In the genomic region with DNA sequence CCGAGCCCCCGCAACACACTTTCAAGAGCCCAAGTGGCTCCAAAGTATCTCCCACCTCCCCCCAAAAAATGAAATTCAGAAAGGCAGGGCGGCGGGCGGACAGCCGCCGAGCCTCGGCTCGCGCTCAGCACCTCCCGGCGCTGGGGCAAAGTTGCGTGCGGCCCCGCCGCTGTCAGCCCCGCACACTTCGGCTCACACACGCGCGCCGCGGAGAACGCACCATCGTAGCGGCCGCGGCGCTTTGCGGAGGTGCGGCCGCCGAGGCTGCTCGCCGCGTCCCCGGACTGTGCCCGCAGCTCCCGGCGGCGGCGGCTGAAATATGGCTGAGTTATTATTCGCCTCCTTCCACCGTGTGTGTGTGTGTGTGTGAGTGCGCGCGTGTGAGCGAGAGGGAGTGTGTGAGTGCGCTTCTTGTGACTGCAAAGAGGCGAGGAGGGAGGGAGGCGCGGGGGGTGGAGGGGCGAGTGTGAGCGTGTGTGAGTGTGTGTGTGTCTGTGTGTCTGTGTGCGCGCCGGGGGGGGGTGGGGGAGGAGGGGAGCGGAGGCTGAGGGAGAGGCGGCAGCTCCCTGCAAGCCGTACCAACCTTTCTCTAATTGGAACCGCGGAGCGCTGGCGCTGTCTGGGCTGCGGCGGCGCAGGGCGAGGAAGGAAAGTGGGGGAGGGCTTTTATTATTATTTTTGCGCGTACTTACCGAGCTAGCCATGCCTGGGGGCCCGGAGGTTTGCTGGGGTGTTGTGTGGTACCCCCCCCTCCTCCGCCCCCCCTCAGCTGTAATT, we compare ENCODE assay signal across 1 cellular context.
TF ChIP-seq lines count a peak whose summit lies in the region.

No MANE protein-coding gene starts in this region.

TF ChIP-seq in GM23338, 12 proteins besides CTCF, POLR2A, EP300 and RAD21 (continued from another document):
- TF ChIP-seq, protein P1, sequence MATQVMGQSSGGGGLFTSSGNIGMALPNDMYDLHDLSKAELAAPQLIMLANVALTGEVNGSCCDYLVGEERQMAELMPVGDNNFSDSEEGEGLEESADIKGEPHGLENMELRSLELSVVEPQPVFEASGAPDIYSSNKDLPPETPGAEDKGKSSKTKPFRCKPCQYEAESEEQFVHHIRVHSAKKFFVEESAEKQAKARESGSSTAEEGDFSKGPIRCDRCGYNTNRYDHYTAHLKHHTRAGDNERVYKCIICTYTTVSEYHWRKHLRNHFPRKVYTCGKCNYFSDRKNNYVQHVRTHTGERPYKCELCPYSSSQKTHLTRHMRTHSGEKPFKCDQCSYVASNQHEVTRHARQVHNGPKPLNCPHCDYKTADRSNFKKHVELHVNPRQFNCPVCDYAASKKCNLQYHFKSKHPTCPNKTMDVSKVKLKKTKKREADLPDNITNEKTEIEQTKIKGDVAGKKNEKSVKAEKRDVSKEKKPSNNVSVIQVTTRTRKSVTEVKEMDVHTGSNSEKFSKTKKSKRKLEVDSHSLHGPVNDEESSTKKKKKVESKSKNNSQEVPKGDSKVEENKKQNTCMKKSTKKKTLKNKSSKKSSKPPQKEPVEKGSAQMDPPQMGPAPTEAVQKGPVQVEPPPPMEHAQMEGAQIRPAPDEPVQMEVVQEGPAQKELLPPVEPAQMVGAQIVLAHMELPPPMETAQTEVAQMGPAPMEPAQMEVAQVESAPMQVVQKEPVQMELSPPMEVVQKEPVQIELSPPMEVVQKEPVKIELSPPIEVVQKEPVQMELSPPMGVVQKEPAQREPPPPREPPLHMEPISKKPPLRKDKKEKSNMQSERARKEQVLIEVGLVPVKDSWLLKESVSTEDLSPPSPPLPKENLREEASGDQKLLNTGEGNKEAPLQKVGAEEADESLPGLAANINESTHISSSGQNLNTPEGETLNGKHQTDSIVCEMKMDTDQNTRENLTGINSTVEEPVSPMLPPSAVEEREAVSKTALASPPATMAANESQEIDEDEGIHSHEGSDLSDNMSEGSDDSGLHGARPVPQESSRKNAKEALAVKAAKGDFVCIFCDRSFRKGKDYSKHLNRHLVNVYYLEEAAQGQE (IDR thresholded peaks at IDR 0.05; ENCODE audit: unreplicated experiment): no peak
- TF ChIP-seq JUNB (IDR thresholded peaks at IDR 0.05; ENCODE audit: unreplicated experiment) (no peak), CREB1 (CRISPR knock-in tag; IDR thresholded peaks at IDR 0.05; ENCODE audit: low read depth) (no peak), STAT1 (IDR thresholded peaks at IDR 0.05; ENCODE audit: unreplicated experiment) (no peak), ZNF331 (CRISPR knock-in tag; IDR thresholded peaks at IDR 0.05; ENCODE audit: low read depth) (no peak)
- TF ChIP-seq, protein P2, sequence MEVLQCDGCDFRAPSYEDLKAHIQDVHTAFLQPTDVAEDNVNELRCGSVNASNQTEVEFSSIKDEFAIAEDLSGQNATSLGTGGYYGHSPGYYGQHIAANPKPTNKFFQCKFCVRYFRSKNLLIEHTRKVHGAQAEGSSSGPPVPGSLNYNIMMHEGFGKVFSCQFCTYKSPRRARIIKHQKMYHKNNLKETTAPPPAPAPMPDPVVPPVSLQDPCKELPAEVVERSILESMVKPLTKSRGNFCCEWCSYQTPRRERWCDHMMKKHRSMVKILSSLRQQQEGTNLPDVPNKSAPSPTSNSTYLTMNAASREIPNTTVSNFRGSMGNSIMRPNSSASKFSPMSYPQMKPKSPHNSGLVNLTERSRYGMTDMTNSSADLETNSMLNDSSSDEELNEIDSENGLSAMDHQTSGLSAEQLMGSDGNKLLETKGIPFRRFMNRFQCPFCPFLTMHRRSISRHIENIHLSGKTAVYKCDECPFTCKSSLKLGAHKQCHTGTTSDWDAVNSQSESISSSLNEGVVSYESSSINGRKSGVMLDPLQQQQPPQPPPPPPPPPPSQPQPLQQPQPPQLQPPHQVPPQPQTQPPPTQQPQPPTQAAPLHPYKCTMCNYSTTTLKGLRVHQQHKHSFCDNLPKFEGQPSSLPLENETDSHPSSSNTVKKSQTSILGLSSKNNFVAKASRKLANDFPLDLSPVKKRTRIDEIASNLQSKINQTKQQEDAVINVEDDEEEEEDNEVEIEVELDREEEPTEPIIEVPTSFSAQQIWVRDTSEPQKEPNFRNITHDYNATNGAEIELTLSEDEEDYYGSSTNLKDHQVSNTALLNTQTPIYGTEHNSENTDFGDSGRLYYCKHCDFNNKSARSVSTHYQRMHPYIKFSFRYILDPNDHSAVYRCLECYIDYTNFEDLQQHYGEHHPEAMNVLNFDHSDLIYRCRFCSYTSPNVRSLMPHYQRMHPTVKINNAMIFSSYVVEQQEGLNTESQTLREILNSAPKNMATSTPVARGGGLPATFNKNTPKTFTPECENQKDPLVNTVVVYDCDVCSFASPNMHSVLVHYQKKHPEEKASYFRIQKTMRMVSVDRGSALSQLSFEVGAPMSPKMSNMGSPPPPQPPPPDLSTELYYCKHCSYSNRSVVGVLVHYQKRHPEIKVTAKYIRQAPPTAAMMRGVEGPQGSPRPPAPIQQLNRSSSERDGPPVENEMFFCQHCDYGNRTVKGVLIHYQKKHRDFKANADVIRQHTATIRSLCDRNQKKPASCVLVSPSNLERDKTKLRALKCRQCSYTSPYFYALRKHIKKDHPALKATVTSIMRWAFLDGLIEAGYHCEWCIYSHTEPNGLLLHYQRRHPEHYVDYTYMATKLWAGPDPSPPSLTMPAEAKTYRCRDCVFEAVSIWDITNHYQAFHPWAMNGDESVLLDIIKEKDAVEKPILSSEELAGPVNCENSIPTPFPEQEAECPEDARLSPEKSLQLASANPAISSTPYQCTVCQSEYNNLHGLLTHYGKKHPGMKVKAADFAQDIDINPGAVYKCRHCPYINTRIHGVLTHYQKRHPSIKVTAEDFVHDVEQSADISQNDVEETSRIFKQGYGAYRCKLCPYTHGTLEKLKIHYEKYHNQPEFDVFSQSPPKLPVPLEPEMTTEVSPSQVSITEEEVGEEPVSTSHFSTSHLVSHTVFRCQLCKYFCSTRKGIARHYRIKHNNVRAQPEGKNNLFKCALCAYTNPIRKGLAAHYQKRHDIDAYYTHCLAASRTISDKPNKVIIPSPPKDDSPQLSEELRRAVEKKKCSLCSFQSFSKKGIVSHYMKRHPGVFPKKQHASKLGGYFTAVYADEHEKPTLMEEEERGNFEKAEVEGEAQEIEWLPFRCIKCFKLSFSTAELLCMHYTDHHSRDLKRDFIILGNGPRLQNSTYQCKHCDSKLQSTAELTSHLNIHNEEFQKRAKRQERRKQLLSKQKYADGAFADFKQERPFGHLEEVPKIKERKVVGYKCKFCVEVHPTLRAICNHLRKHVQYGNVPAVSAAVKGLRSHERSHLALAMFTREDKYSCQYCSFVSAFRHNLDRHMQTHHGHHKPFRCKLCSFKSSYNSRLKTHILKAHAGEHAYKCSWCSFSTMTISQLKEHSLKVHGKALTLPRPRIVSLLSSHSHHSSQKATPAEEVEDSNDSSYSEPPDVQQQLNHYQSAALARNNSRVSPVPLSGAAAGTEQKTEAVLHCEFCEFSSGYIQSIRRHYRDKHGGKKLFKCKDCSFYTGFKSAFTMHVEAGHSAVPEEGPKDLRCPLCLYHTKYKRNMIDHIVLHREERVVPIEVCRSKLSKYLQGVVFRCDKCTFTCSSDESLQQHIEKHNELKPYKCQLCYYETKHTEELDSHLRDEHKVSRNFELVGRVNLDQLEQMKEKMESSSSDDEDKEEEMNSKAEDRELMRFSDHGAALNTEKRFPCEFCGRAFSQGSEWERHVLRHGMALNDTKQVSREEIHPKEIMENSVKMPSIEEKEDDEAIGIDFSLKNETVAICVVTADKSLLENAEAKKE (CRISPR knock-in tag; IDR thresholded peaks at IDR 0.05): no peak
